Comparison of ENCODE assay signal across 11 cellular contexts in genomic region chr9:121340676-121341392, GRCh38. TPM values are rescaled to one million over a fixed set of nuclear protein-coding genes. Genes with fewer than 3 reads are reported as not detected.
DNase-seq lines count a peak whose midpoint lies in the region; ATAC-seq and TF ChIP-seq lines count a peak whose summit lies in the region.
"Had no signal": no experiment of that assay in that cellular context is flagged by ENCODE, and none has a peak within 500 bp of the region (broad histone marks: within the 10 kb centered on the region; RNA-seq: fewer than 3 reads in every experiment).

No MANE protein-coding gene starts in this region.

- H3K27me3 ChIP-seq in Caco-2 (replicated peaks; ENCODE audit: control insufficient read depth, insufficient read depth, low read length) = no peaks in the 10 kb centered on the region
- no peaks in the 10 kb centered on the region for H3K27me3 ChIP-seq in esophagus squamous epithelium

- ATAC-seq in GM18909 (IDR thresholded peaks at IDR 0.05; ENCODE audit: poor library complexity, unreplicated experiment) = peak; percentile 78
- ATAC-seq in HG02884 (IDR thresholded peaks at IDR 0.05; ENCODE audit: unreplicated experiment) = peak; percentile 92
- ATAC-seq in WTC11 = no peak
- no peak for ATAC-seq in GM21528 (IDR thresholded peaks at IDR 0.05; ENCODE audit: low FRiP score, unreplicated experiment)
- ATAC-seq: left cardiac atrium had no signal

- TF ChIP-seq POLR2A in esophagus squamous epithelium (IDR thresholded peaks at IDR 0.05) = no peak

- POLR2A ChIA-PET in Caco-2 (lab: Charles Lee) (no interaction called here), WTC11 (lab: Charles Lee) (interaction anchor here (0.7 kb wide), 1 partner anchor 28 kb away, joined by 3 read pairs; no protein-coding TSS in a partner anchor)

- H3K36me3 Mint-ChIP-seq in Caco-2 (ENCODE audit: insufficient read depth, unreplicated experiment) = no peaks in the 10 kb centered on the region
- peaks cover 5% of the 10 kb centered on the region; the same call in 1 of the 2 replicates for H3K36me3 Mint-ChIP-seq in WTC11

- H3K27ac Mint-ChIP-seq in Caco-2 (ENCODE audit: unreplicated experiment) (no peak overlapping the region), WTC11 (0 out of 2 replicates have a peak overlapping the region, but pooled peaks have one; percentile 75)

- H3K9me3 Mint-ChIP-seq in Caco-2 (ENCODE audit: unreplicated experiment) = no peaks in the 10 kb centered on the region
- H3K9me3 Mint-ChIP-seq in WTC11 = 0 out of 2 replicates have a peak, but pooled peaks cover 3% of the 10 kb centered on the region

- no peak overlapping the region for H3K4me3 Mint-ChIP-seq in Caco-2 (ENCODE audit: unreplicated experiment)
- no peak overlapping the region for H3K4me3 Mint-ChIP-seq in WTC11

- H3K27me3 Mint-ChIP-seq in Caco-2 (ENCODE audit: insufficient read depth, unreplicated experiment) (no peaks in the 10 kb centered on the region), WTC11 (ENCODE audit: low read depth) (no peaks in the 10 kb centered on the region)

- peak overlapping the region in 1 of 4 donors; percentile 11 for H3K27ac ChIP-seq in esophagus squamous epithelium

- no peaks in the 10 kb centered on the region for H3K4me1 Mint-ChIP-seq in Caco-2 (ENCODE audit: low read depth, unreplicated experiment)
- H3K4me1 Mint-ChIP-seq in WTC11 = no peaks in the 10 kb centered on the region

- TF ChIP-seq CTCF in Caco-2 (IDR thresholded peaks at IDR 0.05; ENCODE audit: insufficient read depth in 1 of 2, low read depth in 1 of 2, low read length in 1 of 2, severe bottlenecking in 1 of 2, unreplicated experiment in 1 of 2) (no peak), WTC11 (IDR thresholded peaks at IDR 0.05) (no peak), esophagus squamous epithelium (IDR thresholded peaks at IDR 0.05) (no peak)

- H3K9me3 ChIP-seq in Caco-2 (no peaks in the 10 kb centered on the region), esophagus squamous epithelium (no peaks in the 10 kb centered on the region)

- CTCF ChIA-PET in Caco-2 (lab: Charles Lee) = no interaction called here
- CTCF ChIA-PET in WTC11 (lab: Charles Lee) = interaction anchor here (1.8 kb wide), 1 partner anchor 62 kb away, joined by 4 read pairs; no protein-coding TSS in a partner anchor

- BruUV-seq in Caco-2 (replicated peaks; lab: Mats Ljungman, UMichigan) = TSS peak; percentile 58

- intact Hi-C loops in Caco-2 (cut with micrococcal nuclease; ENCODE audit: unreplicated experiment) (no loop called here), esophagus squamous epithelium (cut with DNase I) (no loop called here)

- H3K4me1 ChIP-seq in Caco-2 = no peaks in the 10 kb centered on the region
- peaks cover 8 to 47% (median 19%) of the 10 kb centered on the region in 3 donors for H3K4me1 ChIP-seq in esophagus squamous epithelium

- DNase-seq in Caco-2 = no peak
- DNase-seq in WTC11 (ENCODE audit: low spot score) = no peak
- DNase-seq in NCI-H82 (lab: John Stamatoyannopoulos, UW) = no peak
- DNase-seq in AG20443 (ENCODE audit: low spot score) = no peak
- DNase-seq in esophagus squamous epithelium (lab: John Stamatoyannopoulos, UW) = no peak
- DNase-seq: activated T-cell treated with anti-CD3 and anti-CD28 coated beads for 4 hours, left cardiac atrium, NCI-H1417 had no signal

- WGBS in esophagus squamous epithelium, 2 donors = 90 to 91% methylated on average over 6 of the region's 6 CpGs

- H3K36me3 ChIP-seq in Caco-2 (ENCODE audit: control insufficient read depth, insufficient read depth, low read length) = no peaks in the 10 kb centered on the region
- peaks cover 0 to 100% (median 27%) of the 10 kb centered on the region in 3 donors for H3K36me3 ChIP-seq in esophagus squamous epithelium

- no peak overlapping the region for H3K4me3 ChIP-seq in Caco-2 (ENCODE audit: low read depth, low read length)
- H3K4me3 ChIP-seq in esophagus squamous epithelium = no peak overlapping the region

TF ChIP-seq in WTC11, 78 proteins besides CTCF, POLR2A, EP300 and RAD21 (continues in another document):
- no peak for TF ChIP-seq ZNF671 (CRISPR knock-in tag; IDR thresholded peaks at IDR 0.05)
- TF ChIP-seq KAT7 (CRISPR knock-in tag; IDR thresholded peaks at IDR 0.05; ENCODE audit: borderline replicate concordance) = no peak
- no peak for TF ChIP-seq ZNF219 (CRISPR knock-in tag; IDR thresholded peaks at IDR 0.05; ENCODE audit: borderline replicate concordance)
- TF ChIP-seq SOX15 (CRISPR knock-in tag; IDR thresholded peaks at IDR 0.05) = no peak
- TF ChIP-seq, protein P1, sequence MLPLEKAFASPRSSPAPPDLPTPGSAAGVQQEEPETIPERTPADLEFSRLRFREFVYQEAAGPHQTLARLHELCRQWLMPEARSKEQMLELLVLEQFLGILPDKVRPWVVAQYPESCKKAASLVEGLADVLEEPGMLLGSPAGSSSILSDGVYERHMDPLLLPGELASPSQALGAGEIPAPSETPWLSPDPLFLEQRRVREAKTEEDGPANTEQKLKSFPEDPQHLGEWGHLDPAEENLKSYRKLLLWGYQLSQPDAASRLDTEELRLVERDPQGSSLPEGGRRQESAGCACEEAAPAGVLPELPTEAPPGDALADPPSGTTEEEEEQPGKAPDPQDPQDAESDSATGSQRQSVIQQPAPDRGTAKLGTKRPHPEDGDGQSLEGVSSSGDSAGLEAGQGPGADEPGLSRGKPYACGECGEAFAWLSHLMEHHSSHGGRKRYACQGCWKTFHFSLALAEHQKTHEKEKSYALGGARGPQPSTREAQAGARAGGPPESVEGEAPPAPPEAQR (CRISPR knock-in tag; IDR thresholded peaks at IDR 0.05) = no peak
- TF ChIP-seq, protein P2, sequence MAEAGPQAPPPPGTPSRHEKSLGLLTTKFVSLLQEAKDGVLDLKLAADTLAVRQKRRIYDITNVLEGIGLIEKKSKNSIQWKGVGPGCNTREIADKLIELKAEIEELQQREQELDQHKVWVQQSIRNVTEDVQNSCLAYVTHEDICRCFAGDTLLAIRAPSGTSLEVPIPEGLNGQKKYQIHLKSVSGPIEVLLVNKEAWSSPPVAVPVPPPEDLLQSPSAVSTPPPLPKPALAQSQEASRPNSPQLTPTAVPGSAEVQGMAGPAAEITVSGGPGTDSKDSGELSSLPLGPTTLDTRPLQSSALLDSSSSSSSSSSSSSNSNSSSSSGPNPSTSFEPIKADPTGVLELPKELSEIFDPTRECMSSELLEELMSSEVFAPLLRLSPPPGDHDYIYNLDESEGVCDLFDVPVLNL (CRISPR knock-in tag; IDR thresholded peaks at IDR 0.05; ENCODE audit: borderline replicate concordance, low read depth) = no peak
- no peak for TF ChIP-seq FOXP1 (CRISPR knock-in tag; IDR thresholded peaks at IDR 0.05; ENCODE audit: borderline replicate concordance)
- TF ChIP-seq, protein P3, sequence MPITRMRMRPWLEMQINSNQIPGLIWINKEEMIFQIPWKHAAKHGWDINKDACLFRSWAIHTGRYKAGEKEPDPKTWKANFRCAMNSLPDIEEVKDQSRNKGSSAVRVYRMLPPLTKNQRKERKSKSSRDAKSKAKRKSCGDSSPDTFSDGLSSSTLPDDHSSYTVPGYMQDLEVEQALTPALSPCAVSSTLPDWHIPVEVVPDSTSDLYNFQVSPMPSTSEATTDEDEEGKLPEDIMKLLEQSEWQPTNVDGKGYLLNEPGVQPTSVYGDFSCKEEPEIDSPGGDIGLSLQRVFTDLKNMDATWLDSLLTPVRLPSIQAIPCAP (CRISPR knock-in tag; IDR thresholded peaks at IDR 0.05) = no peak
- TF ChIP-seq ATF2 (CRISPR knock-in tag; IDR thresholded peaks at IDR 0.05; ENCODE audit: borderline replicate concordance, low read depth) = no peak
- TF ChIP-seq, protein P4, sequence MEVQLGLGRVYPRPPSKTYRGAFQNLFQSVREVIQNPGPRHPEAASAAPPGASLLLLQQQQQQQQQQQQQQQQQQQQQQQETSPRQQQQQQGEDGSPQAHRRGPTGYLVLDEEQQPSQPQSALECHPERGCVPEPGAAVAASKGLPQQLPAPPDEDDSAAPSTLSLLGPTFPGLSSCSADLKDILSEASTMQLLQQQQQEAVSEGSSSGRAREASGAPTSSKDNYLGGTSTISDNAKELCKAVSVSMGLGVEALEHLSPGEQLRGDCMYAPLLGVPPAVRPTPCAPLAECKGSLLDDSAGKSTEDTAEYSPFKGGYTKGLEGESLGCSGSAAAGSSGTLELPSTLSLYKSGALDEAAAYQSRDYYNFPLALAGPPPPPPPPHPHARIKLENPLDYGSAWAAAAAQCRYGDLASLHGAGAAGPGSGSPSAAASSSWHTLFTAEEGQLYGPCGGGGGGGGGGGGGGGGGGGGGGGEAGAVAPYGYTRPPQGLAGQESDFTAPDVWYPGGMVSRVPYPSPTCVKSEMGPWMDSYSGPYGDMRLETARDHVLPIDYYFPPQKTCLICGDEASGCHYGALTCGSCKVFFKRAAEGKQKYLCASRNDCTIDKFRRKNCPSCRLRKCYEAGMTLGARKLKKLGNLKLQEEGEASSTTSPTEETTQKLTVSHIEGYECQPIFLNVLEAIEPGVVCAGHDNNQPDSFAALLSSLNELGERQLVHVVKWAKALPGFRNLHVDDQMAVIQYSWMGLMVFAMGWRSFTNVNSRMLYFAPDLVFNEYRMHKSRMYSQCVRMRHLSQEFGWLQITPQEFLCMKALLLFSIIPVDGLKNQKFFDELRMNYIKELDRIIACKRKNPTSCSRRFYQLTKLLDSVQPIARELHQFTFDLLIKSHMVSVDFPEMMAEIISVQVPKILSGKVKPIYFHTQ (CRISPR knock-in tag; IDR thresholded peaks at IDR 0.05) = no peak

RNA-seq across cellular contexts. Expression of gene STOM, which starts 29.2 kb away (rescaled TPM):
- total RNA-seq in Caco-2 (2022) = 26.5 and 33.1 TPM in 2 replicates
- total RNA-seq in WTC11 (2021) = 29.6 to 32.9 TPM (median 30.1 TPM) in 3 replicates
- total RNA-seq in esophagus squamous epithelium = 100 to 1,000 TPM in 2 of 4 donors, 10 to 100 TPM in 2; 43.7 to 169 (median 119) TPM

Comparison
In these comparisons a context has a peak if more than half of its experiments do, and no peak if none do; other contexts are left out.
1. ATAC-seq: peak in GM18909 (single experiment) and HG02884 (single experiment); none in WTC11 (single experiment) and GM21528 (single experiment).